Comparison of ENCODE assay signal across 12 cellular contexts in genomic region chr1:3315991-3316943, GRCh38.
DNase-seq lines count a peak whose midpoint lies in the region; ATAC-seq and TF ChIP-seq lines count a peak whose summit lies in the region.
"Had no signal": no experiment of that assay in that cellular context is flagged by ENCODE, and none has a peak within 500 bp of the region (broad histone marks: within the 10 kb centered on the region; RNA-seq: fewer than 3 reads in every experiment).

No MANE protein-coding gene starts in this region.

- H3K4me1 ChIP-seq in BLaER1 = peaks cover 40% of the 10 kb centered on the region
- peaks cover 9% of the 10 kb centered on the region for H3K4me1 ChIP-seq in DOHH2 (ENCODE audit: control insufficient read depth, low read length)
- H3K4me1 ChIP-seq in osteoblast (ENCODE audit: insufficient read depth, low read length) = peaks cover 37% of the 10 kb centered on the region
- peaks cover 22% of the 10 kb centered on the region for H3K4me1 ChIP-seq in testis

- H3K4me2 ChIP-seq in BLaER1 (peak overlapping the region; percentile 3; the same call in 1 of the 2 replicates), DOHH2 (ENCODE audit: low read length) (no peak overlapping the region), osteoblast (ENCODE audit: insufficient read depth, low read length) (no peak overlapping the region)

- peaks cover 14% of the 10 kb centered on the region for H3K4me1 Mint-ChIP-seq in activated naive CD4-positive, alpha-beta T cell treated with anti-CD3 and anti-CD28 coated beads, Interleukin-2, amount 50 U/mL, for 24 hours
- peaks cover 0 to 11% (median 10%) of the 10 kb centered on the region in 3 donors for H3K4me1 Mint-ChIP-seq in naive B cell

- no peaks in the 10 kb centered on the region for H3K9me3 Mint-ChIP-seq in activated naive CD4-positive, alpha-beta T cell treated with anti-CD3 and anti-CD28 coated beads, Interleukin-2, amount 50 U/mL, for 24 hours
- peaks cover 5 to 13% (median 7%) of the 10 kb centered on the region in 7 donors for H3K9me3 Mint-ChIP-seq in naive B cell

- H3K27me3 ChIP-seq in BLaER1 = peaks cover 33% of the 10 kb centered on the region
- no peaks in the 10 kb centered on the region for H3K27me3 ChIP-seq in DOHH2 (ENCODE audit: control insufficient read depth, low read length)
- H3K27me3 ChIP-seq in osteoblast (ENCODE audit: insufficient read depth, low read length) = no peaks in the 10 kb centered on the region
- H3K27me3 ChIP-seq in testis = no peaks in the 10 kb centered on the region
- H3K27me3 ChIP-seq: brain microvascular endothelial cell had no signal

- no peaks in the 10 kb centered on the region for H3K36me3 Mint-ChIP-seq in activated naive CD4-positive, alpha-beta T cell treated with anti-CD3 and anti-CD28 coated beads, Interleukin-2, amount 50 U/mL, for 24 hours
- no peaks in the 10 kb centered on the region for H3K36me3 Mint-ChIP-seq in naive B cell

- H3K4me3 ChIP-seq in BLaER1 (no peak overlapping the region), DOHH2 (ENCODE audit: low read length) (no peak overlapping the region), osteoblast (ENCODE audit: insufficient read depth, low read length) (no peak overlapping the region), testis (no peak overlapping the region)

- WGBS in testis, 2 donors = 56 to 76% methylated on average over 8 to 15 of the region's 15 CpGs

- H3K79me2 ChIP-seq in DOHH2 (ENCODE audit: control insufficient read depth, low read length) (no peaks in the 10 kb centered on the region), osteoblast (ENCODE audit: insufficient read depth, low read length) (no peaks in the 10 kb centered on the region)

- TF ChIP-seq CTCF in DOHH2 (IDR thresholded peaks at IDR 0.05; ENCODE audit: low read depth, low read length, poor library complexity, severe bottlenecking) (no peak), osteoblast (IDR thresholded peaks at IDR 0.05; ENCODE audit: extremely low read depth, low read depth, low read length) (no peak), testis (IDR thresholded peaks at IDR 0.05) (no peak)

- peaks cover 9% of the 10 kb centered on the region for H3F3A ChIP-seq in DOHH2 (ENCODE audit: control insufficient read depth, insufficient read depth)

- ATAC-seq in naive B cell (ENCODE audit: low read depth in 2 of 2) (peak; percentile 74 to 86), GM21825 (IDR thresholded peaks at IDR 0.05; ENCODE audit: unreplicated experiment) (no peak)

- peak overlapping the region; percentile 97 for H3K27ac Mint-ChIP-seq in activated naive CD4-positive, alpha-beta T cell treated with anti-CD3 and anti-CD28 coated beads, Interleukin-2, amount 50 U/mL, for 24 hours
- peak overlapping the region; percentile 74 to 98 (median 90) for H3K27ac Mint-ChIP-seq in naive B cell

- intact Hi-C loops in testis (cut with DNase I; ENCODE audit: low total_unique reads) = no loop called here

- DNase-seq in naive B cell (no peak), osteoblast (ENCODE audit: insufficient read length, low spot score, missing footprints) (no peak), testis (no peak), AG08396 (ENCODE audit: low spot score) (no peak)
- DNase-seq: brain microvascular endothelial cell, DMS 273 treated with DMSO at 0.1 percent for 48 hours, NCI-H510A, Right ventricle myocardium superior had no signal

- H3K9me3 ChIP-seq in BLaER1 (peaks cover 21% of the 10 kb centered on the region), DOHH2 (ENCODE audit: control insufficient read depth, insufficient read depth, low read length) (peaks cover 23% of the 10 kb centered on the region), osteoblast (ENCODE audit: low read depth, low read length) (no peaks in the 10 kb centered on the region), testis (no peaks in the 10 kb centered on the region)

- H4K20me1 ChIP-seq in BLaER1 (no peaks in the 10 kb centered on the region), DOHH2 (ENCODE audit: control insufficient read depth, insufficient read depth, low read depth, low read length) (no peaks in the 10 kb centered on the region), osteoblast (ENCODE audit: insufficient read depth, low read length) (peaks cover 4% of the 10 kb centered on the region)

- no peak for TF ChIP-seq POLR2A in testis (IDR thresholded peaks at IDR 0.05)

- H3K27ac ChIP-seq in BLaER1 (peak overlapping the region; percentile 18; the same call in 1 of the 2 replicates), DOHH2 (ENCODE audit: low read depth, low read length) (peak overlapping the region; percentile 60), osteoblast (ENCODE audit: low read depth, low read length) (no peak overlapping the region), testis (no peak overlapping the region)
- H3K27ac ChIP-seq: brain microvascular endothelial cell had no signal

- no peak overlapping the region for H3K4me3 Mint-ChIP-seq in activated naive CD4-positive, alpha-beta T cell treated with anti-CD3 and anti-CD28 coated beads, Interleukin-2, amount 50 U/mL, for 24 hours
- no peak overlapping the region for H3K4me3 Mint-ChIP-seq in naive B cell

- H3K9ac ChIP-seq in BLaER1 = no peak overlapping the region

- no peaks in the 10 kb centered on the region for H3K9me2 ChIP-seq in DOHH2 (replicated peaks; ENCODE audit: control insufficient read depth, low read length)

- H3K36me3 ChIP-seq in BLaER1 (no peaks in the 10 kb centered on the region), DOHH2 (ENCODE audit: control insufficient read depth, low read length) (no peaks in the 10 kb centered on the region), osteoblast (ENCODE audit: insufficient read depth, low read length) (no peaks in the 10 kb centered on the region), testis (ENCODE audit: low read depth, missing control alignments) (no peaks in the 10 kb centered on the region)
- H3K36me3 ChIP-seq: brain microvascular endothelial cell had no signal

- H2AFZ ChIP-seq in osteoblast (ENCODE audit: low read length) = no peak overlapping the region

- peaks cover 1% of the 10 kb centered on the region for H3K27me3 Mint-ChIP-seq in activated naive CD4-positive, alpha-beta T cell treated with anti-CD3 and anti-CD28 coated beads, Interleukin-2, amount 50 U/mL, for 24 hours
- H3K27me3 Mint-ChIP-seq in naive B cell = peaks cover 3 to 25% (median 6%) of the 10 kb centered on the region in 3 donors

Comparison
In these comparisons a context has a peak if more than half of its experiments do, and no peak if none do; other contexts are left out.
1. H3K27ac ChIP-seq: peak in BLaER1 (single experiment) and DOHH2 (single experiment); none in osteoblast (single experiment) and testis (0 of 2).